1 cellular context compared by ENCODE assay signal in the genomic region with DNA sequence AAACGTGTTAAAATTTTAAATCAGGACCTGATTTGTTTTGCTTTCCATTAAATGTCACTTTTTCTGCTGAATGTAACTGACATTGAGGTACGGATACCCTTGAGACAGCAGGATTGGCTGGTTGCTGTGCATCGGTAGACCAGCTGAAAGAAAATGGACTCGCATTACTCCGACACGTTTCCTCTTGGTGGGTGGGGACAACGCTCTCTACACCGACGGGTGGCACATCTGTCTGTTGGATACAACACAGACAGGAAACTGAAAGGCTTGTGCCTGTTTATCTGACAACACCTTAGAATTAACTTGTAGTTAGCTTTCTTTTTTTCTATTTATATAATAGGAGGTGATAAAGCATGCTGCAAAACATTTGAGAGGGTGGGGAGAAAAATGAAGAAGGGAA.
TF ChIP-seq lines count a peak whose summit lies in the region.

No MANE protein-coding gene starts in this region.

TF ChIP-seq in K562, 482 proteins besides CTCF, POLR2A, EP300 and RAD21 (continued from another document):
- TF ChIP-seq TAF1 (IDR thresholded peaks at IDR 0.05; ENCODE audit: control insufficient read depth, extremely low read depth, insufficient read depth, low read length, severe bottlenecking) (no peak), ZZZ3 (IDR thresholded peaks at IDR 0.05) (0 out of 2 replicates have a peak, but pooled peaks have one; percentile 36), GABPB1 (CRISPR knock-in tag; IDR thresholded peaks at IDR 0.05) (no peak), SREBF2 (CRISPR knock-in tag; IDR thresholded peaks at IDR 0.05) (no peak), HCFC1 (IDR thresholded peaks at IDR 0.05; ENCODE audit: low read depth, low read length) (no peak), KDM2B (CRISPR knock-in tag; IDR thresholded peaks at IDR 0.05) (no peak), ZBTB7A (IDR thresholded peaks at IDR 0.05; ENCODE audit: borderline replicate concordance, control insufficient read depth, low read depth, low read length) (no peak), NFATC3 (IDR thresholded peaks at IDR 0.05) (no peak), NFIC (IDR thresholded peaks at IDR 0.05) (no peak), FIP1L1 (IDR thresholded peaks at IDR 0.05; ENCODE audit: low read depth, low read length, poor library complexity, severe bottlenecking) (no peak), COPS2 (conservative IDR thresholded peaks at IDR 0.05) (no peak), HNRNPL (IDR thresholded peaks at IDR 0.05; ENCODE audit: low read depth, low read length) (no peak), MEIS2 (IDR thresholded peaks at IDR 0.05; ENCODE audit: partially characterized antibody) (peak; percentile 15), MEF2D (tag; conservative IDR thresholded peaks at IDR 0.05; ENCODE audit: low read depth) (no peak), HSF4 (CRISPR knock-in tag; IDR thresholded peaks at IDR 0.05; ENCODE audit: borderline replicate concordance) (no peak), SMAD4 (CRISPR knock-in tag; conservative IDR thresholded peaks at IDR 0.05) (peak; percentile 41; the same call in 1 of the 2 replicates), DACH1 (IDR thresholded peaks at IDR 0.05; ENCODE audit: partially characterized antibody) (no peak), YY1 (IDR thresholded peaks at IDR 0.05; ENCODE audit: borderline replicate concordance in 1 of 3, control insufficient read depth in 1 of 3, extremely low read depth in 1 of 3, insufficient read depth in 3 of 3, insufficient read length in 1 of 3, insufficient replicate concordance in 2 of 3, low read depth in 1 of 3, low read length in 2 of 3) (peak in 2 of 3 experiments; percentile 34 to 69), TBL1XR1 (IDR thresholded peaks at IDR 0.05; ENCODE audit: low read length in 2 of 2) (no peak), ZNF311 (CRISPR knock-in tag; IDR thresholded peaks at IDR 0.05) (no peak), STAG1 (CRISPR knock-in tag; IDR thresholded peaks at IDR 0.05; ENCODE audit: borderline replicate concordance) (no peak)
- TF ChIP-seq, protein P1, sequence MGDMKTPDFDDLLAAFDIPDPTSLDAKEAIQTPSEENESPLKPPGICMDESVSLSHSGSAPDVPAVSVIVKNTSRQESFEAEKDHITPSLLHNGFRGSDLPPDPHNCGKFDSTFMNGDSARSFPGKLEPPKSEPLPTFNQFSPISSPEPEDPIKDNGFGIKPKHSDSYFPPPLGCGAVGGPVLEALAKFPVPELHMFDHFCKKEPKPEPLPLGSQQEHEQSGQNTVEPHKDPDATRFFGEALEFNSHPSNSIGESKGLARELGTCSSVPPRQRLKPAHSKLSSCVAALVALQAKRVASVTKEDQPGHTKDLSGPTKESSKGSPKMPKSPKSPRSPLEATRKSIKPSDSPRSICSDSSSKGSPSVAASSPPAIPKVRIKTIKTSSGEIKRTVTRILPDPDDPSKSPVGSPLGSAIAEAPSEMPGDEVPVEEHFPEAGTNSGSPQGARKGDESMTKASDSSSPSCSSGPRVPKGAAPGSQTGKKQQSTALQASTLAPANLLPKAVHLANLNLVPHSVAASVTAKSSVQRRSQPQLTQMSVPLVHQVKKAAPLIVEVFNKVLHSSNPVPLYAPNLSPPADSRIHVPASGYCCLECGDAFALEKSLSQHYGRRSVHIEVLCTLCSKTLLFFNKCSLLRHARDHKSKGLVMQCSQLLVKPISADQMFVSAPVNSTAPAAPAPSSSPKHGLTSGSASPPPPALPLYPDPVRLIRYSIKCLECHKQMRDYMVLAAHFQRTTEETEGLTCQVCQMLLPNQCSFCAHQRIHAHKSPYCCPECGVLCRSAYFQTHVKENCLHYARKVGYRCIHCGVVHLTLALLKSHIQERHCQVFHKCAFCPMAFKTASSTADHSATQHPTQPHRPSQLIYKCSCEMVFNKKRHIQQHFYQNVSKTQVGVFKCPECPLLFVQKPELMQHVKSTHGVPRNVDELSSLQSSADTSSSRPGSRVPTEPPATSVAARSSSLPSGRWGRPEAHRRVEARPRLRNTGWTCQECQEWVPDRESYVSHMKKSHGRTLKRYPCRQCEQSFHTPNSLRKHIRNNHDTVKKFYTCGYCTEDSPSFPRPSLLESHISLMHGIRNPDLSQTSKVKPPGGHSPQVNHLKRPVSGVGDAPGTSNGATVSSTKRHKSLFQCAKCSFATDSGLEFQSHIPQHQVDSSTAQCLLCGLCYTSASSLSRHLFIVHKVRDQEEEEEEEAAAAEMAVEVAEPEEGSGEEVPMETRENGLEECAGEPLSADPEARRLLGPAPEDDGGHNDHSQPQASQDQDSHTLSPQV (IDR thresholded peaks at IDR 0.05): peak; percentile 30; the same call in 1 of the 2 replicates
- TF ChIP-seq, protein P2, sequence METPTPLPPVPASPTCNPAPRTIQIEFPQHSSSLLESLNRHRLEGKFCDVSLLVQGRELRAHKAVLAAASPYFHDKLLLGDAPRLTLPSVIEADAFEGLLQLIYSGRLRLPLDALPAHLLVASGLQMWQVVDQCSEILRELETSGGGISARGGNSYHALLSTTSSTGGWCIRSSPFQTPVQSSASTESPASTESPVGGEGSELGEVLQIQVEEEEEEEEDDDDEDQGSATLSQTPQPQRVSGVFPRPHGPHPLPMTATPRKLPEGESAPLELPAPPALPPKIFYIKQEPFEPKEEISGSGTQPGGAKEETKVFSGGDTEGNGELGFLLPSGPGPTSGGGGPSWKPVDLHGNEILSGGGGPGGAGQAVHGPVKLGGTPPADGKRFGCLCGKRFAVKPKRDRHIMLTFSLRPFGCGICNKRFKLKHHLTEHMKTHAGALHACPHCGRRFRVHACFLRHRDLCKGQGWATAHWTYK (CRISPR knock-in tag; IDR thresholded peaks at IDR 0.05): no peak
- TF ChIP-seq, protein P3, sequence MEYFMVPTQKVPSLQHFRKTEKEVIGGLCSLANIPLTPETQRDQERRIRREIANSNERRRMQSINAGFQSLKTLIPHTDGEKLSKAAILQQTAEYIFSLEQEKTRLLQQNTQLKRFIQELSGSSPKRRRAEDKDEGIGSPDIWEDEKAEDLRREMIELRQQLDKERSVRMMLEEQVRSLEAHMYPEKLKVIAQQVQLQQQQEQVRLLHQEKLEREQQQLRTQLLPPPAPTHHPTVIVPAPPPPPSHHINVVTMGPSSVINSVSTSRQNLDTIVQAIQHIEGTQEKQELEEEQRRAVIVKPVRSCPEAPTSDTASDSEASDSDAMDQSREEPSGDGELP (CRISPR knock-in tag; IDR thresholded peaks at IDR 0.05; ENCODE audit: borderline replicate concordance): 0 out of 2 replicates have a peak, but pooled peaks have one; percentile 42
- TF ChIP-seq, protein P4, sequence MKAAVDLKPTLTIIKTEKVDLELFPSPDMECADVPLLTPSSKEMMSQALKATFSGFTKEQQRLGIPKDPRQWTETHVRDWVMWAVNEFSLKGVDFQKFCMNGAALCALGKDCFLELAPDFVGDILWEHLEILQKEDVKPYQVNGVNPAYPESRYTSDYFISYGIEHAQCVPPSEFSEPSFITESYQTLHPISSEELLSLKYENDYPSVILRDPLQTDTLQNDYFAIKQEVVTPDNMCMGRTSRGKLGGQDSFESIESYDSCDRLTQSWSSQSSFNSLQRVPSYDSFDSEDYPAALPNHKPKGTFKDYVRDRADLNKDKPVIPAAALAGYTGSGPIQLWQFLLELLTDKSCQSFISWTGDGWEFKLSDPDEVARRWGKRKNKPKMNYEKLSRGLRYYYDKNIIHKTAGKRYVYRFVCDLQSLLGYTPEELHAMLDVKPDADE (conservative IDR thresholded peaks at IDR 0.05; ENCODE audit: control insufficient read depth, low read depth, low read length): no peak
